ENCODE assay signal across 20 cellular contexts in genomic region chr12:109446869-109447268, GRCh38.
"Had no signal": no experiment of that assay in that cellular context is flagged by ENCODE, and none has a peak within 500 bp of the region (broad histone marks: within the 10 kb centered on the region; RNA-seq: fewer than 3 reads in every experiment).

No MANE protein-coding gene starts in this region.

- DNase-seq: activated CD4-positive, alpha-beta memory T cell treated with anti-CD3 and anti-CD28 coated beads for 36 hours; activated CD4-positive, alpha-beta T cell treated with anti-CD3 and anti-CD28 coated beads for 4 hours; activated CD4-positive, CD25-positive, alpha-beta regulatory T cell; activated effector memory CD4-positive, alpha-beta T cell treated with Interleukin-2 at 50 U/mL for 16 hours; activated naive CD4-positive, alpha-beta T cell treated with anti-CD3 and anti-CD28 coated beads for 36 hours; activated naive CD8-positive, alpha-beta T cell treated with anti-CD3 and anti-CD28 coated beads, Interleukin-2, amount 10 ng/mL, durations not matched to agents 7 days and 5 days; activated T-cell treated with anti-CD3 and anti-CD28 coated beads, Interleukin-2, amount 50 U/mL, for 48 hours; amniotic stem cell; effector memory CD4-positive, alpha-beta T cell; foreskin melanocyte; hypothalamus; nucleus accumbens; sigmoid colon; stimulated activated CD4-positive, alpha-beta T cell treated with anti-CD3 and anti-CD28 coated beads, Interleukin-2, amount 100 ng/mL, for 48 hours; stimulated activated naive CD4-positive, alpha-beta T cell; T1000; testis had no signal

- H3K27ac ChIP-seq: testis had no signal

- H3K4me1 ChIP-seq: testis had no signal

- H3K9me3 ChIP-seq: sigmoid colon, testis had no signal

- H3K4me3 ChIP-seq: lung, sigmoid colon, testis had no signal

- H3K27me3 ChIP-seq: sigmoid colon, testis had no signal

- H3K4me3 Mint-ChIP-seq: activated CD4-positive, alpha-beta memory T cell treated with anti-CD3 and anti-CD28 coated beads for 36 hours; activated naive CD4-positive, alpha-beta T cell treated with anti-CD3 and anti-CD28 coated beads for 36 hours; activated naive CD8-positive, alpha-beta T cell treated with anti-CD3 and anti-CD28 coated beads, Interleukin-2, amount 10 ng/mL, durations not matched to agents 7 days and 5 days; T-helper 1 cell treated with Interleukin-12 subunit alpha and Interleukin-12 subunit beta and Interleukin-4 antibody, amounts not matched to agents 30 μg/mL and 1 μg/mL, for 36 hours; type B pancreatic cell had no signal

- H3K27me3 Mint-ChIP-seq: activated CD4-positive, alpha-beta memory T cell treated with anti-CD3 and anti-CD28 coated beads for 36 hours; activated naive CD8-positive, alpha-beta T cell treated with anti-CD3 and anti-CD28 coated beads, Interleukin-2, amount 10 ng/mL, durations not matched to agents 7 days and 5 days; type B pancreatic cell had no signal

- H3K9me3 Mint-ChIP-seq: activated CD4-positive, alpha-beta memory T cell treated with anti-CD3 and anti-CD28 coated beads for 36 hours; activated naive CD4-positive, alpha-beta T cell treated with anti-CD3 and anti-CD28 coated beads for 36 hours; activated naive CD8-positive, alpha-beta T cell treated with anti-CD3 and anti-CD28 coated beads, Interleukin-2, amount 10 ng/mL, durations not matched to agents 7 days and 5 days; T-helper 1 cell treated with Interleukin-12 subunit alpha and Interleukin-12 subunit beta and Interleukin-4 antibody, amounts not matched to agents 30 μg/mL and 1 μg/mL, for 36 hours had no signal

- H3K27ac Mint-ChIP-seq: activated CD4-positive, alpha-beta memory T cell treated with anti-CD3 and anti-CD28 coated beads for 36 hours; activated naive CD4-positive, alpha-beta T cell treated with anti-CD3 and anti-CD28 coated beads for 36 hours; activated naive CD8-positive, alpha-beta T cell treated with anti-CD3 and anti-CD28 coated beads, Interleukin-2, amount 10 ng/mL, durations not matched to agents 7 days and 5 days; T-helper 1 cell treated with Interleukin-12 subunit alpha and Interleukin-12 subunit beta and Interleukin-4 antibody, amounts not matched to agents 30 μg/mL and 1 μg/mL, for 36 hours; type B pancreatic cell had no signal
